24 cellular contexts compared by ENCODE assay signal in genomic region chr11:123249354-123249753, GRCh38. TPM values are rescaled to one million over a fixed set of nuclear protein-coding genes. Genes with fewer than 3 reads are reported as not detected.
A peak's percentile ranks its signal among the peaks of the same experiment; 100 is the strongest.
DNase-seq lines count a peak whose midpoint lies in the region; ATAC-seq and TF ChIP-seq lines count a peak whose summit lies in the region.
"Had no signal": no experiment of that assay in that cellular context is flagged by ENCODE, and none has a peak within 500 bp of the region (broad histone marks: within the 10 kb centered on the region; RNA-seq: fewer than 3 reads in every experiment).

No MANE protein-coding gene starts in this region.

- no peak overlapping the region for H3K9ac ChIP-seq in PC-3 (ENCODE audit: low read length)
- H3K9ac ChIP-seq: BLaER1 treated with 17β-estradiol and CSF1 and Interleukin-3, amounts not matched to agents 10 nM and 100 nM had no signal

- H3K27ac Mint-ChIP-seq in activated CD4-positive, alpha-beta memory T cell treated with anti-CD3 and anti-CD28 coated beads, Interleukin-2, amount 10 ng/mL, durations not matched to agents 7 days and 5 days = no peak overlapping the region
- H3K27ac Mint-ChIP-seq in stimulated activated memory B cell treated with anti-CD40 and anti-IgM and Interleukin-4, amounts not matched to agents 10 μg/mL and 1 μg/mL and 100 μg/mL, for 72 hours = no peak overlapping the region
- H3K27ac Mint-ChIP-seq: activated CD4-positive, alpha-beta T cell treated with anti-CD3 and anti-CD28 coated beads, Interleukin-2, amount 10 ng/mL, durations not matched to agents 24 days and 14 days; activated naive CD8-positive, alpha-beta T cell treated with anti-CD3 and anti-CD28 coated beads, Interleukin-2, amount 50 U/mL, for 24 hours; activated T-cell treated with anti-CD3 and anti-CD28 coated beads, Interleukin-2, amount 50 U/mL, for 24 hours; naive thymus-derived CD4-positive, alpha-beta T cell had no signal

- POLR2A ChIA-PET in PC-3 (lab: Charles Lee; ENCODE audit: unreplicated experiment) = no interaction called here
- POLR2A ChIA-PET in activated CD4-positive, alpha-beta memory T cell treated with anti-CD3 and anti-CD28 coated beads, Interleukin-2, amount 10 ng/mL, durations not matched to agents 7 days and 5 days (lab: Charles Lee) = no interaction called here

- CTCF ChIA-PET in PC-3 (lab: Charles Lee) = interaction anchor here (0.7 to 2.0 kb wide), 2 partner anchors 12 to 104 kb away, joined by 4 to 5 read pairs; no protein-coding TSS in a partner anchor
- CTCF ChIA-PET in activated CD4-positive, alpha-beta memory T cell treated with anti-CD3 and anti-CD28 coated beads, Interleukin-2, amount 10 ng/mL, durations not matched to agents 7 days and 5 days (lab: Charles Lee) = interaction anchor here (0.9 to 4.2 kb wide), 5 partner anchors 13 to 138 kb away, joined by 3 to 31 read pairs (median 3); no protein-coding TSS in a partner anchor

- TF ChIP-seq CTCF in PC-3 (conservative IDR thresholded peaks at IDR 0.05; ENCODE audit: low read depth, low read length) (no peak), foreskin keratinocyte (conservative IDR thresholded peaks at IDR 0.05) (no peak)

- no peaks in the 10 kb centered on the region for H3K79me2 ChIP-seq in PC-3 (ENCODE audit: low read length)

- no peaks in the 10 kb centered on the region for H3K36me3 Mint-ChIP-seq in activated CD4-positive, alpha-beta memory T cell treated with anti-CD3 and anti-CD28 coated beads, Interleukin-2, amount 10 ng/mL, durations not matched to agents 7 days and 5 days (ENCODE audit: low read depth)
- no peaks in the 10 kb centered on the region for H3K36me3 Mint-ChIP-seq in stimulated activated memory B cell treated with anti-CD40 and anti-IgM and Interleukin-4, amounts not matched to agents 10 μg/mL and 1 μg/mL and 100 μg/mL, for 72 hours
- H3K36me3 Mint-ChIP-seq: naive thymus-derived CD4-positive, alpha-beta T cell had no signal

- in situ Hi-C loops in ACHN (cut with HindIII; ENCODE audit: low pct_ligation_motif_present, low pct_unique_long_range_greater_than_20kb, low sequenced_read_pairs) = no loop called here

- no TSS peak for BruUV-seq in PC-3 (replicated peaks; lab: Mats Ljungman, UMichigan)

- no peak overlapping the region for H3K4me3 Mint-ChIP-seq in activated CD4-positive, alpha-beta memory T cell treated with anti-CD3 and anti-CD28 coated beads, Interleukin-2, amount 10 ng/mL, durations not matched to agents 7 days and 5 days
- H3K4me3 Mint-ChIP-seq in stimulated activated memory B cell treated with anti-CD40 and anti-IgM and Interleukin-4, amounts not matched to agents 10 μg/mL and 1 μg/mL and 100 μg/mL, for 72 hours = no peak overlapping the region
- H3K4me3 Mint-ChIP-seq: activated CD4-positive, alpha-beta T cell treated with anti-CD3 and anti-CD28 coated beads, Interleukin-2, amount 10 ng/mL, durations not matched to agents 24 days and 14 days; activated naive CD8-positive, alpha-beta T cell treated with anti-CD3 and anti-CD28 coated beads, Interleukin-2, amount 50 U/mL, for 24 hours; activated T-cell treated with anti-CD3 and anti-CD28 coated beads, Interleukin-2, amount 50 U/mL, for 24 hours; naive thymus-derived CD4-positive, alpha-beta T cell; stimulated activated naive CD8-positive, alpha-beta T cell treated with anti-CD3 and anti-CD28 coated beads, Interleukin-15, amount 100 ng/mL, for 72 hours had no signal

- peaks cover 7% of the 10 kb centered on the region for H3K4me1 Mint-ChIP-seq in activated CD4-positive, alpha-beta memory T cell treated with anti-CD3 and anti-CD28 coated beads, Interleukin-2, amount 10 ng/mL, durations not matched to agents 7 days and 5 days
- H3K4me1 Mint-ChIP-seq in stimulated activated memory B cell treated with anti-CD40 and anti-IgM and Interleukin-4, amounts not matched to agents 10 μg/mL and 1 μg/mL and 100 μg/mL, for 72 hours = peaks cover 6% of the 10 kb centered on the region

- peaks cover 2% of the 10 kb centered on the region for H3K4me1 ChIP-seq in PC-3 (ENCODE audit: insufficient read depth, low read length)
- H3K4me1 ChIP-seq in foreskin keratinocyte = no peaks in the 10 kb centered on the region
- H3K4me1 ChIP-seq: tibial artery had no signal

- no peaks in the 10 kb centered on the region for H3K9me3 ChIP-seq in PC-3 (ENCODE audit: low read length)
- H3K9me3 ChIP-seq: BLaER1 treated with 17β-estradiol and CSF1 and Interleukin-3, amounts not matched to agents 10 nM and 100 nM; body of pancreas; tibial artery had no signal

- H3K27ac ChIP-seq in PC-3 (ENCODE audit: low read length) (no peak overlapping the region), foreskin keratinocyte (no peak overlapping the region)
- H3K27ac ChIP-seq: BLaER1 treated with 17β-estradiol and CSF1 and Interleukin-3, amounts not matched to agents 10 nM and 100 nM; body of pancreas; skin epidermis; tibial artery; WERI-Rb-1 had no signal

- no peaks in the 10 kb centered on the region for H4K20me1 ChIP-seq in PC-3 (ENCODE audit: low read length)
- H4K20me1 ChIP-seq: BLaER1 treated with 17β-estradiol and CSF1 and Interleukin-3, amounts not matched to agents 10 nM and 100 nM had no signal

- H3K4me2 ChIP-seq in PC-3 (ENCODE audit: low read length) = no peak overlapping the region

- no peaks in the 10 kb centered on the region for H3K9me3 Mint-ChIP-seq in activated CD4-positive, alpha-beta memory T cell treated with anti-CD3 and anti-CD28 coated beads, Interleukin-2, amount 10 ng/mL, durations not matched to agents 7 days and 5 days
- no peaks in the 10 kb centered on the region for H3K9me3 Mint-ChIP-seq in stimulated activated memory B cell treated with anti-CD40 and anti-IgM and Interleukin-4, amounts not matched to agents 10 μg/mL and 1 μg/mL and 100 μg/mL, for 72 hours
- H3K9me3 Mint-ChIP-seq: activated CD4-positive, alpha-beta T cell treated with anti-CD3 and anti-CD28 coated beads, Interleukin-2, amount 10 ng/mL, durations not matched to agents 24 days and 14 days; activated naive CD8-positive, alpha-beta T cell treated with anti-CD3 and anti-CD28 coated beads, Interleukin-2, amount 50 U/mL, for 24 hours; activated T-cell treated with anti-CD3 and anti-CD28 coated beads, Interleukin-2, amount 50 U/mL, for 24 hours; naive thymus-derived CD4-positive, alpha-beta T cell; stimulated activated naive CD8-positive, alpha-beta T cell treated with anti-CD3 and anti-CD28 coated beads, Interleukin-15, amount 100 ng/mL, for 72 hours had no signal

- H3K27me3 Mint-ChIP-seq in activated CD4-positive, alpha-beta memory T cell treated with anti-CD3 and anti-CD28 coated beads, Interleukin-2, amount 10 ng/mL, durations not matched to agents 7 days and 5 days = peaks cover 30% of the 10 kb centered on the region
- peaks cover 35% of the 10 kb centered on the region for H3K27me3 Mint-ChIP-seq in stimulated activated memory B cell treated with anti-CD40 and anti-IgM and Interleukin-4, amounts not matched to agents 10 μg/mL and 1 μg/mL and 100 μg/mL, for 72 hours

- no peaks in the 10 kb centered on the region for H3K27me3 ChIP-seq in PC-3 (ENCODE audit: low read length)
- no peaks in the 10 kb centered on the region for H3K27me3 ChIP-seq in foreskin keratinocyte
- H3K27me3 ChIP-seq: BLaER1 treated with 17β-estradiol and CSF1 and Interleukin-3, amounts not matched to agents 10 nM and 100 nM; body of pancreas had no signal

- ATAC-seq in PC-3 (no peak), foreskin keratinocyte (peak; percentile 23)
- no peak for ATAC-seq in stimulated activated memory B cell treated with anti-CD40 and anti-IgM and Interleukin-4, amounts not matched to agents 10 μg/mL and 1 μg/mL and 100 μg/mL, for 72 hours
- ATAC-seq: activated naive CD8-positive, alpha-beta T cell treated with anti-CD3 and anti-CD28 coated beads, Interleukin-2, amount 50 U/mL, for 24 hours; body of pancreas; naive thymus-derived CD4-positive, alpha-beta T cell; stimulated activated naive CD8-positive, alpha-beta T cell treated with anti-CD3 and anti-CD28 coated beads, Interleukin-15, amount 100 ng/mL, for 72 hours had no signal

- no peaks in the 10 kb centered on the region for H3K9me2 ChIP-seq in PC-3 (replicated peaks; ENCODE audit: low read length)

- H3K4me3 ChIP-seq in PC-3 (ENCODE audit: low read length) = no peak overlapping the region
- H3K4me3 ChIP-seq: BLaER1 treated with 17β-estradiol and CSF1 and Interleukin-3, amounts not matched to agents 10 nM and 100 nM; body of pancreas; skin epidermis; tibial artery had no signal

- peak; percentile 6 for DNase-seq in ACHN
- peak; percentile 58 for DNase-seq in ELR (ENCODE audit: low read depth)
- DNase-seq in PC-3 = peak; percentile 24
- DNase-seq in foreskin keratinocyte = no peak
- no peak for DNase-seq in activated CD4-positive, alpha-beta memory T cell treated with anti-CD3 and anti-CD28 coated beads, Interleukin-2, amount 10 ng/mL, durations not matched to agents 7 days and 5 days
- DNase-seq in superior temporal gyrus (ENCODE audit: extremely low spot score) = no peak
- no peak for DNase-seq in C1 segment of cervical spinal cord (lab: John Stamatoyannopoulos, UW)
- DNase-seq: activated CD4-positive, alpha-beta T cell treated with anti-CD3 and anti-CD28 coated beads, Interleukin-2, amount 10 ng/mL, durations not matched to agents 24 days and 14 days; activated naive CD8-positive, alpha-beta T cell treated with anti-CD3 and anti-CD28 coated beads, Interleukin-2, amount 50 U/mL, for 24 hours; activated T-cell treated with anti-CD3 and anti-CD28 coated beads, Interleukin-2, amount 50 U/mL, for 24 hours; body of pancreas; Calu3; naive thymus-derived CD4-positive, alpha-beta T cell; NCI-H1105; NCI-H2029; occipital lobe; SIG-M5; stimulated activated naive CD8-positive, alpha-beta T cell treated with anti-CD3 and anti-CD28 coated beads, Interleukin-15, amount 100 ng/mL, for 72 hours; T1000; tibial artery; WERI-Rb-1 had no signal

- no peaks in the 10 kb centered on the region for H3K36me3 ChIP-seq in PC-3 (ENCODE audit: low read depth, low read length)
- H3K36me3 ChIP-seq: BLaER1 treated with 17β-estradiol and CSF1 and Interleukin-3, amounts not matched to agents 10 nM and 100 nM; tibial artery; WERI-Rb-1 had no signal

- no peaks in the 10 kb centered on the region for H3F3A ChIP-seq in PC-3 (ENCODE audit: low read length, unreplicated experiment)

- H2AFZ ChIP-seq in PC-3 (ENCODE audit: low read length) = no peak overlapping the region

- intact Hi-C loops in PC-3 (cut with micrococcal nuclease) = loop anchor here (5.0 kb wide), 1 partner anchor 77 kb away; no protein-coding TSS in a partner anchor

RNA-seq across cellular contexts. Expression of gene CLMP, which starts 54.3 kb away (rescaled TPM):
- total RNA-seq in PC-3 (2014; rRNA removed) = 30.4 and 33.0 TPM in 2 replicates
- total RNA-seq in foreskin keratinocyte = 3.6 and 6.7 TPM in 2 replicates
- 1.1 and 1.9 TPM in 2 replicates for polyA plus RNA-seq in foreskin keratinocyte
- total RNA-seq in activated CD4-positive, alpha-beta memory T cell treated with anti-CD3 and anti-CD28 coated beads, Interleukin-2, amount 10 ng/mL, durations not matched to agents 7 days and 5 days = under 1 TPM; 0.75 to 0.81 TPM
- total RNA-seq: Calu3 had no signal

Comparison
In these comparisons a context has a peak if more than half of its experiments do, and no peak if none do; other contexts are left out.
1. DNase-seq: peak in ACHN (single experiment), ELR (single experiment) and PC-3 (single experiment); none in foreskin keratinocyte (0 of 2), activated CD4-positive, alpha-beta memory T cell treated with anti-CD3 and anti-CD28 coated beads, Interleukin-2, amount 10 ng/mL, durations not matched to agents 7 days and 5 days (single experiment), superior temporal gyrus (single experiment) and C1 segment of cervical spinal cord (0 of 14).